In the genomic region with DNA sequence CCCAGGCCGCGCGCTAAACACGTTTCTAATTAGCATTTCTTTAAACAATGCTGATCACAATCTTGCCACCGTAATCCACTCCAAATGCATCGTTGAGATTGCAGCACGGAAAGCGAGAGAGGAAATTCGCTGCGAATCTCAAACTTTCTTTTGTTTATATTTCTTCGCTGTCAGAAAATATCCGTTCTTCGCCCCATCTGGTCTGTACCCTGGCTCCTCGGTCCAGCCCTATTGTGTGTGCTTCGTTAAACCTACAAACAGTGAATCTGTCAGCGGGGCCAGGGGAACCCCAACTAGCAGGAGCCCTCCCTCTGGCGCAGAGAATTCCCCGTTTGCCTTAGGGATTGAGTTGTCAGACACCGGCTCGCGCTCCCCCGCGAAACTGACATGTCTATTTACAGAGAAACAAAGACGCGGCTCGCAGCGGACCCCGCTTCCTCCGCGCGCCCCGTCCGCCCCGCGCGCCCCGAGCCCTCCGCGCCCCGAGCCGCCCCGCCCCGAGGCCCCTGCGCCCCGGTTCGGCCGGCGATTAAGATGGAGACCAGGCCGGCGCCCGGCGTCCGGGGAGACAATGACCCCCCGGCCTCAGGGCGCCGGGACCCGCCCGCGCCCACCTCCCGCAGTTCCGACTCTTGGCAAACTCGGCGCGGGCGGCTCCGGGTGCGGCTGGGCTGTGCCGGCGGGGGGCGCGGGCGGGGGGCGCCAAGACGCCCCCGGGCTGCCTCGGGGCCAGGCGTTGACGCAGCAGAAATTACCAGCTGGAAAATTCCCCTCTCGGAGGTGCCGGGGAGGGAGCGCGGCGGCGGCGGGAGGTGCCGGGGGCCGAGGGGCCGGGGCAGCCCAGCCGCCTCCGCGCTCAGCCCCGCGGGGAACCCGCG, we compare ENCODE assay signal across 8 cellular contexts. TPM values are rescaled to one million over a fixed set of nuclear protein-coding genes. Genes with fewer than 3 reads are reported as not detected.
DNase-seq lines count a peak whose midpoint lies in the region; ATAC-seq and TF ChIP-seq lines count a peak whose summit lies in the region.

No MANE protein-coding gene starts in this region.

- no peak for TF ChIP-seq EP300 in stomach (IDR thresholded peaks at IDR 0.05)

- 1 to 2% (median 1%) methylated on average over 25 to 84 of the region's 95 CpGs for WGBS in stomach, 5 donors

- H3K9me3 ChIP-seq in adipocyte (ENCODE audit: control insufficient read depth, low read length) (no peaks in the 10 kb centered on the region), stomach (no peaks in the 10 kb centered on the region)

- TF ChIP-seq POLR2A in stomach (IDR thresholded peaks at IDR 0.05): no peak

- DNase-seq in AG20443 (ENCODE audit: low spot score): peak; percentile 35
- peak; percentile 51 for DNase-seq in HEK293T (ENCODE audit: extremely low spot score)
- peak; percentile 40 for DNase-seq in adipocyte (ENCODE audit: low read depth)
- peak; percentile 67 for DNase-seq in iPS-NIHi7 (ENCODE audit: extremely low spot score)
- DNase-seq in stomach: no peak
- no peak for DNase-seq in posterior vena cava (ENCODE audit: low spot score)

- CTCF ChIA-PET in HEK293T (lab: Yijun Ruan, JAX): interaction anchor here (0.7 kb wide), 1 partner anchor 31 kb away, joined by 3 read pairs; no protein-coding TSS in a partner anchor

- H3K4me3 ChIP-seq in adipocyte (ENCODE audit: low read length) (peak overlapping the region; percentile 75), stomach (peak overlapping the region; percentile 62 to 84 (median 74))

- H3K4me1 ChIP-seq in adipocyte (ENCODE audit: control insufficient read depth, insufficient read depth, low read length): peaks cover 5% of the 10 kb centered on the region
- H3K4me1 ChIP-seq in stomach: peaks cover 23 to 53% (median 48%) of the 10 kb centered on the region in 4 donors

- H3K36me3 ChIP-seq in adipocyte (ENCODE audit: control insufficient read depth, insufficient read depth, low read length, severe bottlenecking) (no peaks in the 10 kb centered on the region), stomach (no peaks in the 10 kb centered on the region)

- H3K27me3 ChIP-seq in adipocyte (replicated peaks; ENCODE audit: control insufficient read depth, insufficient read depth, low read length) (peaks cover 23% of the 10 kb centered on the region), stomach (peaks cover 0 to 63% (median 30%) of the 10 kb centered on the region in 3 donors)

- TF ChIP-seq CTCF in stomach (IDR thresholded peaks at IDR 0.05): no peak

- peak overlapping the region; percentile 42 for H3K9ac ChIP-seq in adipocyte (ENCODE audit: low read length)

- peak overlapping the region in 4 of 5 donors; percentile 57 to 82 (median 72) for H3K27ac ChIP-seq in stomach

- ATAC-seq in HG03565 (IDR thresholded peaks at IDR 0.05; ENCODE audit: unreplicated experiment): no peak
- ATAC-seq in GM21723 (IDR thresholded peaks at IDR 0.05; ENCODE audit: unreplicated experiment): no peak

- intact Hi-C loops in stomach (cut with DNase I; ENCODE audit: low total_unique reads): no loop called here
- intact Hi-C loops in posterior vena cava (cut with DNase I): loop anchor here in 1 of 2 donors (5.0 kb wide), 1 partner anchor 32 kb away; the partner anchor contains the start of gene ABHD16B

- POLR2A ChIA-PET in HEK293T (lab: Yijun Ruan, JAX): no interaction called here

TF ChIP-seq in HEK293T, 16 proteins besides CTCF, POLR2A, EP300 and RAD21:
- TF ChIP-seq FOXM1 (IDR thresholded peaks at IDR 0.05; ENCODE audit: borderline replicate concordance) (no peak), FOXA1 (IDR thresholded peaks at IDR 0.05) (no peak), LEF1 (IDR thresholded peaks at IDR 0.05; ENCODE audit: borderline replicate concordance) (no peak), ARNT (IDR thresholded peaks at IDR 0.05) (no peak), SP1 (IDR thresholded peaks at IDR 0.05) (no peak), SUZ12 (IDR thresholded peaks at IDR 0.05) (no peak), FOXK2 (IDR thresholded peaks at IDR 0.05) (no peak), ZNF384 (IDR thresholded peaks at IDR 0.05) (no peak), NFRKB (IDR thresholded peaks at IDR 0.05) (no peak), TARDBP (IDR thresholded peaks at IDR 0.05) (no peak), L3MBTL2 (conservative IDR thresholded peaks at IDR 0.05) (no peak), BHLHE40 (IDR thresholded peaks at IDR 0.05; ENCODE audit: borderline replicate concordance) (no peak), HDGF (IDR thresholded peaks at IDR 0.05; ENCODE audit: borderline replicate concordance) (no peak), ELF4 (IDR thresholded peaks at IDR 0.05) (no peak), CTBP1 (IDR thresholded peaks at IDR 0.05; ENCODE audit: borderline replicate concordance) (no peak)
- TF ChIP-seq, protein P1, sequence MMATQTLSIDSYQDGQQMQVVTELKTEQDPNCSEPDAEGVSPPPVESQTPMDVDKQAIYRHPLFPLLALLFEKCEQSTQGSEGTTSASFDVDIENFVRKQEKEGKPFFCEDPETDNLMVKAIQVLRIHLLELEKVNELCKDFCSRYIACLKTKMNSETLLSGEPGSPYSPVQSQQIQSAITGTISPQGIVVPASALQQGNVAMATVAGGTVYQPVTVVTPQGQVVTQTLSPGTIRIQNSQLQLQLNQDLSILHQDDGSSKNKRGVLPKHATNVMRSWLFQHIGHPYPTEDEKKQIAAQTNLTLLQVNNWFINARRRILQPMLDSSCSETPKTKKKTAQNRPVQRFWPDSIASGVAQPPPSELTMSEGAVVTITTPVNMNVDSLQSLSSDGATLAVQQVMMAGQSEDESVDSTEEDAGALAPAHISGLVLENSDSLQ (IDR thresholded peaks at IDR 0.05): no peak
TF ChIP-seq in HEK293T: peak in this region for 0.

RNA-seq across cellular contexts. Expression of gene ZBTB46, which starts 0.9 kb away (rescaled TPM):
- total RNA-seq in stomach (10 to 100 TPM in 1 of 5 donors, 1 to 10 TPM in 3, under 1 TPM in 1; 0.58 to 13.4 (median 4.1) TPM), posterior vena cava (10 to 100 TPM in 1 of 2 donors, 1 to 10 TPM in 1; 6.8 to 11.9 TPM)
- polyA plus RNA-seq in stomach: 1 to 10 TPM; 1.1 to 1.8 (median 1.7) TPM

RNA-seq across cellular contexts. Expression of gene ABHD16B, which starts 31.1 kb away (rescaled TPM):
- total RNA-seq in stomach (not detected), posterior vena cava (not detected)
- under 1 TPM in 2 of 3 donors, not detected in 1; 0.37 to 0.43 TPM for polyA plus RNA-seq in stomach

RNA-seq across cellular contexts. Expression of gene TPD52L2, which starts 34.9 kb away (rescaled TPM):
- 10 to 100 TPM; 42.0 to 53.1 (median 45.5) TPM for total RNA-seq in stomach
- polyA plus RNA-seq in stomach: 10 to 100 TPM; 72.8 to 75.6 (median 73.3) TPM
- total RNA-seq in posterior vena cava: 100 to 1,000 TPM; 113 to 132 TPM

Comparison
In these comparisons a context has a peak if more than half of its experiments do, and no peak if none do; other contexts are left out.
1. DNase-seq: peak in AG20443 (single experiment), HEK293T (single experiment), adipocyte (single experiment) and iPS-NIHi7 (single experiment); none in stomach (single experiment) and posterior vena cava (single experiment).